In the genomic region with DNA sequence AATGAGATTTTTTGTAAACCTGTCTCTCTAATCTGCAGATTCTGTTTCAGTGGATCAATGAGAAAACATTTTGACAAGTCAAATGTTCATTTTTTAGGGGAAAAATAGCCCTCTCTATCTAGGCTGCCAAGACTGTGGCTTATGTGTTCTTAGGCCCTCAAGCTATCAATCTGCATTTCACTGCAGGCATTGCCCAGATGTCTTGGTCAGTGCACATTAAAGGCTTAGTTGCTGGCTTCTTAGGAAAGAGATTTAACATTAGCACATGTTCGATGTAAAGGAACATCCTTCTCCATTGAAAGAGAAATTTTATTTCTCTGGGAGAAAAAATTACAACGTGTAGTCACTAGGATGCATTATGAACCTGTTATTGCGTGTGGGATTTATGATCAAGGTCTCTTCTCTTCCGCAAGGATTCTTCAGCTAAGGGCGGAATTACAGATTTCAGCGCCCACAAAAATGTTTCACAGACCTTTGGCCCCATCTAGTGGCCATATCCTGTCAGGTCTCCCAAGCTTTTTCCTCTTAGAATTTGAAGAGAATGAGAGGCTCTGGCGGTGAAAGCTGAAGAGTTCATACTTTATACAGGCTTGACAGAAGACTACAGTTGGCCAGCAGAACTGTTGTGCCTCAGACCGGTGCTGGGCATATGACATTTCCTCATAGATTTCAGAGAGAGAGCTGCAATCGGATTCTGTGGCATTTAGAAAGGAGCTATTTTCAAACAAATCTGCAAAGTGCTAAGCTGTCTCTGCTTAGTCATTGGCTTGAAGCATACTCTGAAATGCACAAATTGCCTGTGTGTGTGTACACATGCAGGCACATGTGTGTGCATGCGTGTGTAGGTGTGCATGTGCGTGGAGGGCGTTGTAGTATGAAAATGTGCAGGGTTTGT, we compare ENCODE assay signal across 8 cellular contexts.
DNase-seq lines count a peak whose midpoint lies in the region; TF ChIP-seq lines count a peak whose summit lies in the region.

No MANE protein-coding gene starts in this region.

- peak; percentile 88 for TF ChIP-seq CTCF in glutamatergic neuron (IDR thresholded peaks at IDR 0.05; ENCODE audit: partially characterized antibody, unreplicated experiment)
- TF ChIP-seq CTCF in progenitor cell of endocrine pancreas (IDR thresholded peaks at IDR 0.05; ENCODE audit: unreplicated experiment), result peak; percentile 89

- no peaks in the 10 kb centered on the region; the same call in 1 of the 2 replicates for H3K4me1 ChIP-seq in HAP-1

- H3K4me3 ChIP-seq in HAP-1, result no peak overlapping the region
- no peak overlapping the region for H3K4me3 ChIP-seq in MG63

- H3K4me1 Mint-ChIP-seq in glutamatergic neuron (ENCODE audit: low read depth, unreplicated experiment) (peaks cover 14% of the 10 kb centered on the region), progenitor cell of endocrine pancreas (ENCODE audit: low read depth) (peaks cover 9% of the 10 kb centered on the region)

- no peaks in the 10 kb centered on the region for H3K36me3 ChIP-seq in HAP-1 (replicated peaks)
- no peaks in the 10 kb centered on the region for H3K36me3 ChIP-seq in MG63

- H3K9me3 ChIP-seq in HAP-1 (no peaks in the 10 kb centered on the region), MG63 (no peaks in the 10 kb centered on the region)

- H3K27me3 ChIP-seq in HAP-1 (ENCODE audit: low read depth) (no peaks in the 10 kb centered on the region), MG63 (no peaks in the 10 kb centered on the region)

- H3K9me3 Mint-ChIP-seq in glutamatergic neuron (ENCODE audit: unreplicated experiment) (peaks cover 2% of the 10 kb centered on the region), progenitor cell of endocrine pancreas (ENCODE audit: low read depth) (no peaks in the 10 kb centered on the region)

- H3K4me3 Mint-ChIP-seq in glutamatergic neuron (ENCODE audit: unreplicated experiment), result peak overlapping the region; percentile 1
- H3K4me3 Mint-ChIP-seq in progenitor cell of endocrine pancreas (ENCODE audit: low read depth), result no peak overlapping the region

- in situ Hi-C loops in G401 (cut with HindIII; ENCODE audit: low sequenced_read_pairs) (no loop called here), HAP-1 (cut with MboI; ENCODE audit: low sequenced_read_pairs) (loop anchor here (25.0 kb wide), 2 partner anchors 284 to 834 kb away; no protein-coding TSS in a partner anchor)

- H3K27me3 Mint-ChIP-seq in glutamatergic neuron (ENCODE audit: unreplicated experiment), result peaks cover 2% of the 10 kb centered on the region
- no peaks in the 10 kb centered on the region for H3K27me3 Mint-ChIP-seq in progenitor cell of endocrine pancreas

- peak; percentile 89 for DNase-seq in G401 (ENCODE audit: low spot score)
- DNase-seq in HAP-1 (ENCODE audit: low spot score in 2 of 2), result peak; percentile 81
- DNase-seq in MG63, result peak; percentile 4
- peak; percentile 53 for DNase-seq in RPMI8226
- peak; percentile 30 for DNase-seq in activated naive CD4-positive, alpha-beta T cell treated with Interleukin-2 at 50 U/mL for 16 hours
- peak; percentile 66 for DNase-seq in glutamatergic neuron
- peak; percentile 56 for DNase-seq in progenitor cell of endocrine pancreas (ENCODE audit: low spot score, unreplicated experiment)
- DNase-seq in 8988T, result no peak

- H3K36me3 Mint-ChIP-seq in glutamatergic neuron (ENCODE audit: unreplicated experiment) (no peaks in the 10 kb centered on the region), progenitor cell of endocrine pancreas (ENCODE audit: insufficient read depth) (no peaks in the 10 kb centered on the region)

- H3K27ac Mint-ChIP-seq in glutamatergic neuron (ENCODE audit: unreplicated experiment) (peak overlapping the region; percentile 3), progenitor cell of endocrine pancreas (peak overlapping the region; percentile 65)
